ENCODE assay signal across 14 cellular contexts in the genomic region with DNA sequence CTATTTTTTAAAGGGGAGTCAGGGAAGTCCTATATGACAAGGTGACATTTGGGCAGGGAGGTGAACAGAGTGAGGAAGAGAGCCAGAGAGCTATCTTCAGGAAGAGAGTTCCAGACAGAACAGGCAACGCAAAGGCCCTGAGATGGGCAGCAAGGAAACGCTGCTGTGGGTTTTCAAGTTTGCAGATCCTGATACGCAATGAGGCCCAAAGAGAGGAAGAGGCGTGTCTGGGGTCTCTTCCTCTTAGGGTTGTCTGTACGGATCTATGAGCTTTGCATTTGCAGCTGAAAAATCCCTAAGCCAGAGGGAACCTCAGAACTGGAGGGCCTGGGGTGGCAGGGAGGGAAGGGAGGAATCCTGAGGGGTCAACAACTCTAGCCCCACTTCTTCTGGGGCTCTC. TPM values are rescaled to one million over a fixed set of nuclear protein-coding genes. Genes with fewer than 3 reads are reported as not detected.
A peak's percentile ranks its signal among the peaks of the same experiment; 100 is the strongest.
DNase-seq lines count a peak whose midpoint lies in the region; ATAC-seq and TF ChIP-seq lines count a peak whose summit lies in the region.
"Had no signal": no experiment of that assay in that cellular context is flagged by ENCODE, and none has a peak within 500 bp of the region (broad histone marks: within the 10 kb centered on the region; RNA-seq: fewer than 3 reads in every experiment).

No MANE protein-coding gene starts in this region.

- TF ChIP-seq CTCF in heart left ventricle (IDR thresholded peaks at IDR 0.05) (no peak), ovary (IDR thresholded peaks at IDR 0.05) (no peak)

- H3K27me3 ChIP-seq in heart left ventricle, result peaks cover 0 to 5% (median 0%) of the 10 kb centered on the region in 9 donors
- no peaks in the 10 kb centered on the region for H3K27me3 ChIP-seq in ovary
- H3K27me3 ChIP-seq: cardiac muscle cell had no signal

- DNase-seq in SIG-M5 (lab: John Stamatoyannopoulos, UW) (peak; percentile 15), heart left ventricle (peak in 1 of 5 donors; percentile 27), putamen (ENCODE audit: low spot score) (peak; percentile 15), activated gamma-delta T cell (lab: John Stamatoyannopoulos, UW) (no peak), ovary (no peak), 8988T (no peak)
- no peak for DNase-seq in activated naive CD4-positive, alpha-beta T cell (lab: John Stamatoyannopoulos, UW)
- DNase-seq: activated CD8-positive, alpha-beta T cell treated with anti-CD3 and anti-CD28 coated beads, Interleukin-2, amount 10 ng/mL, durations not matched to agents 7 days and 5 days; Caco-2; left cardiac atrium; NCI-H1048 had no signal

- H3K27ac ChIP-seq in heart left ventricle (peak overlapping the region in 1 of 12 donors; percentile 86), ovary (no peak overlapping the region)
- H3K27ac ChIP-seq: cardiac muscle cell had no signal

- H3K4me3 ChIP-seq in heart left ventricle, result no peak overlapping the region
- H3K4me3 ChIP-seq in ovary, result no peak overlapping the region
- H3K4me3 ChIP-seq: cardiac muscle cell had no signal

- H3K36me3 ChIP-seq in heart left ventricle, result no peaks in the 10 kb centered on the region
- H3K36me3 ChIP-seq in ovary, result no peaks in the 10 kb centered on the region
- H3K36me3 ChIP-seq: cardiac muscle cell had no signal

- TF ChIP-seq POLR2A in heart left ventricle (IDR thresholded peaks at IDR 0.05), result no peak
- TF ChIP-seq POLR2A in ovary (IDR thresholded peaks at IDR 0.05), result no peak

- H3K9me3 ChIP-seq in heart left ventricle, result no peaks in the 10 kb centered on the region
- H3K9me3 ChIP-seq in ovary, result no peaks in the 10 kb centered on the region
- H3K9me3 ChIP-seq: Caco-2 had no signal

- intact Hi-C loops in heart left ventricle (cut with DNase I) (no loop called here), ovary (cut with DNase I) (no loop called here)

- ATAC-seq in HG03354 (IDR thresholded peaks at IDR 0.05; ENCODE audit: poor library complexity, severe bottlenecking, unreplicated experiment) (peak; percentile 52), heart left ventricle (peak in 3 of 4 donors; percentile 16 to 66 (median 54))
- ATAC-seq: activated CD8-positive, alpha-beta T cell treated with anti-CD3 and anti-CD28 coated beads, Interleukin-2, amount 10 ng/mL, durations not matched to agents 7 days and 5 days; Panc1 had no signal

- WGBS in heart left ventricle, 4 donors, result 58 to 70% (median 61%) methylated on average over 5 of the region's 5 CpGs
- 70 to 84% (median 73%) methylated on average over 5 of the region's 5 CpGs for WGBS in ovary, 3 donors

- no peak for TF ChIP-seq EP300 in ovary (IDR thresholded peaks at IDR 0.05)

- H3K4me1 ChIP-seq in heart left ventricle (peaks cover 0 to 16% (median 0%) of the 10 kb centered on the region in 12 donors), ovary (ENCODE audit: insufficient read depth) (no peaks in the 10 kb centered on the region)
- H3K4me1 ChIP-seq: Caco-2 had no signal

RNA-seq across cellular contexts. Expression of a gene that starts 13.6 kb away (rescaled TPM):
- under 1 TPM in 6 of 9 donors, not detected in 3; 0.02 to 0.18 (median 0.06) TPM for total RNA-seq in heart left ventricle
- polyA plus RNA-seq in heart left ventricle, result under 1 TPM; 0.01 to 0.04 TPM
- total RNA-seq in ovary, result under 1 TPM in 6 of 7 donors, not detected in 1; 0.03 to 0.74 (median 0.38) TPM
- under 1 TPM; 0.01 to 0.03 TPM for polyA plus RNA-seq in ovary
- total RNA-seq: activated CD8-positive, alpha-beta T cell treated with anti-CD3 and anti-CD28 coated beads, Interleukin-2, amount 10 ng/mL, durations not matched to agents 7 days and 5 days had no signal

Comparison
In these comparisons a context has a peak if more than half of its experiments do, and no peak if none do; other contexts are left out.
1. DNase-seq: peak in SIG-M5 (single experiment) and putamen (single experiment); none in activated gamma-delta T cell (single experiment), ovary (0 of 5), 8988T (single experiment) and activated naive CD4-positive, alpha-beta T cell (0 of 4).